Comparison of ENCODE assay signal across 2 cellular contexts in the genomic region with DNA sequence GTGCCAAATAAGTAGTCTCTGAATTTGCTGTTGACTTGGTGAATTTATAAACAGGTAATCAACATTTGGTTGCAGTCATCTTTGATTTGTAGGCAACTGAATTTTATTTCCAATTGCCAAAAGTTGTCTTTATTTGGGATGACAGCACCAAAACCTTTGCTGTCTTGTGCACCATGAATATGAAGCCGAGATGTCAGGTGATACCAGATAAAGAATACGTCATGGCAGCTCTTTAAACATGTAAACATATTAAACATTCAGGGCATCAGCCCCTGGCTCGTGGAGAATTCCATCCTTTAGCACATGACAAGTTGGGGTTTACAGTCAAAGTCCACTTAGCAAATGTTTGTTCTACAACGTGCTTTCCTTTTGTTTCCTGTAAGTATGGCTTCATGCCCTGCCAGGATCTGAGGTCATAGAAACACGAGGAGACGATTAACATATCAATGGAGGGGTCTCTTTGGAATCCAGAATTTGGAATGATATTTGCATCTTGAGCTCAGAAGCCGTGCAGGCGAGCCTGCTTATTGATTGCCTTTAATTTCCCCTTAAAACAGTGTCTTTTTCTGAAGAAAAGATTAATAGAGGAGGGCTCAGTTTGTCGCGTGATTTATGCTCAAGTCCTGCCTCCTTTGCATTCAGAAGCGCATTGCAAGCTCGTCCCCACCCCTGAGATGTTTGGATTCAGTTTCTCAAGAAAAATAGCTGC.
TF ChIP-seq lines count a peak whose summit lies in the region.

No MANE protein-coding gene starts in this region.

TF ChIP-seq in SK-N-SH, 30 proteins besides CTCF, POLR2A, EP300 and RAD21 (continued from another document):
- no peak for TF ChIP-seq NRF1 (IDR thresholded peaks at IDR 0.05; ENCODE audit: low read depth, low read length)
- TF ChIP-seq NFIC (IDR thresholded peaks at IDR 0.05; ENCODE audit: borderline replicate concordance): no peak
- TF ChIP-seq, protein P1, sequence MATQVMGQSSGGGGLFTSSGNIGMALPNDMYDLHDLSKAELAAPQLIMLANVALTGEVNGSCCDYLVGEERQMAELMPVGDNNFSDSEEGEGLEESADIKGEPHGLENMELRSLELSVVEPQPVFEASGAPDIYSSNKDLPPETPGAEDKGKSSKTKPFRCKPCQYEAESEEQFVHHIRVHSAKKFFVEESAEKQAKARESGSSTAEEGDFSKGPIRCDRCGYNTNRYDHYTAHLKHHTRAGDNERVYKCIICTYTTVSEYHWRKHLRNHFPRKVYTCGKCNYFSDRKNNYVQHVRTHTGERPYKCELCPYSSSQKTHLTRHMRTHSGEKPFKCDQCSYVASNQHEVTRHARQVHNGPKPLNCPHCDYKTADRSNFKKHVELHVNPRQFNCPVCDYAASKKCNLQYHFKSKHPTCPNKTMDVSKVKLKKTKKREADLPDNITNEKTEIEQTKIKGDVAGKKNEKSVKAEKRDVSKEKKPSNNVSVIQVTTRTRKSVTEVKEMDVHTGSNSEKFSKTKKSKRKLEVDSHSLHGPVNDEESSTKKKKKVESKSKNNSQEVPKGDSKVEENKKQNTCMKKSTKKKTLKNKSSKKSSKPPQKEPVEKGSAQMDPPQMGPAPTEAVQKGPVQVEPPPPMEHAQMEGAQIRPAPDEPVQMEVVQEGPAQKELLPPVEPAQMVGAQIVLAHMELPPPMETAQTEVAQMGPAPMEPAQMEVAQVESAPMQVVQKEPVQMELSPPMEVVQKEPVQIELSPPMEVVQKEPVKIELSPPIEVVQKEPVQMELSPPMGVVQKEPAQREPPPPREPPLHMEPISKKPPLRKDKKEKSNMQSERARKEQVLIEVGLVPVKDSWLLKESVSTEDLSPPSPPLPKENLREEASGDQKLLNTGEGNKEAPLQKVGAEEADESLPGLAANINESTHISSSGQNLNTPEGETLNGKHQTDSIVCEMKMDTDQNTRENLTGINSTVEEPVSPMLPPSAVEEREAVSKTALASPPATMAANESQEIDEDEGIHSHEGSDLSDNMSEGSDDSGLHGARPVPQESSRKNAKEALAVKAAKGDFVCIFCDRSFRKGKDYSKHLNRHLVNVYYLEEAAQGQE (IDR thresholded peaks at IDR 0.05; ENCODE audit: low read depth, low read length): no peak
- no peak for TF ChIP-seq FOSL2 (IDR thresholded peaks at IDR 0.05; ENCODE audit: borderline replicate concordance, low read depth)
- TF ChIP-seq MXI1 (IDR thresholded peaks at IDR 0.05; ENCODE audit: low read depth, low read length): no peak
- TF ChIP-seq, protein P2, sequence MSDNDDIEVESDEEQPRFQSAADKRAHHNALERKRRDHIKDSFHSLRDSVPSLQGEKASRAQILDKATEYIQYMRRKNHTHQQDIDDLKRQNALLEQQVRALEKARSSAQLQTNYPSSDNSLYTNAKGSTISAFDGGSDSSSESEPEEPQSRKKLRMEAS (IDR thresholded peaks at IDR 0.05; ENCODE audit: low read depth): no peak
- TF ChIP-seq RFX5 (IDR thresholded peaks at IDR 0.05; ENCODE audit: low read length): no peak

TF ChIP-seq in SK-N-SH treated with all-trans-retinoic acid at 6 μM for 48 hours, 23 proteins besides CTCF, POLR2A, EP300 and RAD21 (continued from another document):
- TF ChIP-seq SNAI2 (CRISPR knock-in tag; IDR thresholded peaks at IDR 0.05) (no peak), PPARA (CRISPR knock-in tag; IDR thresholded peaks at IDR 0.05; ENCODE audit: borderline replicate concordance) (no peak), ZNF70 (CRISPR knock-in tag; IDR thresholded peaks at IDR 0.05) (no peak), ESRRG (CRISPR knock-in tag; IDR thresholded peaks at IDR 0.05) (no peak), ARNTL (CRISPR knock-in tag; IDR thresholded peaks at IDR 0.05; ENCODE audit: borderline replicate concordance, low read depth) (no peak), ZNF565 (CRISPR knock-in tag; conservative IDR thresholded peaks at IDR 0.05; ENCODE audit: low read depth) (no peak), ZFP3 (CRISPR knock-in tag; IDR thresholded peaks at IDR 0.05) (no peak), TCF4 (CRISPR knock-in tag; IDR thresholded peaks at IDR 0.05; ENCODE audit: borderline replicate concordance) (no peak), ZFP30 (CRISPR knock-in tag; IDR thresholded peaks at IDR 0.05) (no peak), TOX (CRISPR knock-in tag; IDR thresholded peaks at IDR 0.05; ENCODE audit: borderline replicate concordance) (no peak), ZNF8 (CRISPR knock-in tag; IDR thresholded peaks at IDR 0.05) (no peak), ZC3H10 (CRISPR knock-in tag; IDR thresholded peaks at IDR 0.05) (no peak), GLIS3 (CRISPR knock-in tag; IDR thresholded peaks at IDR 0.05) (no peak)
- TF ChIP-seq, protein P3, sequence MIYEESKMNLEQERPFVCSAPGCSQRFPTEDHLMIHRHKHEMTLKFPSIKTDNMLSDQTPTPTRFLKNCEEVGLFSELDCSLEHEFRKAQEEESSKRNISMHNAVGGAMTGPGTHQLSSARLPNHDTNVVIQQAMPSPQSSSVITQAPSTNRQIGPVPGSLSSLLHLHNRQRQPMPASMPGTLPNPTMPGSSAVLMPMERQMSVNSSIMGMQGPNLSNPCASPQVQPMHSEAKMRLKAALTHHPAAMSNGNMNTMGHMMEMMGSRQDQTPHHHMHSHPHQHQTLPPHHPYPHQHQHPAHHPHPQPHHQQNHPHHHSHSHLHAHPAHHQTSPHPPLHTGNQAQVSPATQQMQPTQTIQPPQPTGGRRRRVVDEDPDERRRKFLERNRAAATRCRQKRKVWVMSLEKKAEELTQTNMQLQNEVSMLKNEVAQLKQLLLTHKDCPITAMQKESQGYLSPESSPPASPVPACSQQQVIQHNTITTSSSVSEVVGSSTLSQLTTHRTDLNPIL (CRISPR knock-in tag; IDR thresholded peaks at IDR 0.05; ENCODE audit: low read depth): no peak
- TF ChIP-seq, protein P4, sequence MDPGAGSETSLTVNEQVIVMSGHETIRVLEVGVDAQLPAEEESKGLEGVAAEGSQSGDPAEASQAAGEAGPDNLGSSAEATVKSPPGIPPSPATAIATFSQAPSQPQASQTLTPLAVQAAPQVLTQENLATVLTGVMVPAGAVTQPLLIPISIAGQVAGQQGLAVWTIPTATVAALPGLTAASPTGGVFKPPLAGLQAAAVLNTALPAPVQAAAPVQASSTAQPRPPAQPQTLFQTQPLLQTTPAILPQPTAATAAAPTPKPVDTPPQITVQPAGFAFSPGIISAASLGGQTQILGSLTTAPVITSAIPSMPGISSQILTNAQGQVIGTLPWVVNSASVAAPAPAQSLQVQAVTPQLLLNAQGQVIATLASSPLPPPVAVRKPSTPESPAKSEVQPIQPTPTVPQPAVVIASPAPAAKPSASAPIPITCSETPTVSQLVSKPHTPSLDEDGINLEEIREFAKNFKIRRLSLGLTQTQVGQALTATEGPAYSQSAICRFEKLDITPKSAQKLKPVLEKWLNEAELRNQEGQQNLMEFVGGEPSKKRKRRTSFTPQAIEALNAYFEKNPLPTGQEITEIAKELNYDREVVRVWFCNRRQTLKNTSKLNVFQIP (CRISPR knock-in tag; IDR thresholded peaks at IDR 0.05; ENCODE audit: borderline replicate concordance, low read depth): no peak
- TF ChIP-seq, protein P5, sequence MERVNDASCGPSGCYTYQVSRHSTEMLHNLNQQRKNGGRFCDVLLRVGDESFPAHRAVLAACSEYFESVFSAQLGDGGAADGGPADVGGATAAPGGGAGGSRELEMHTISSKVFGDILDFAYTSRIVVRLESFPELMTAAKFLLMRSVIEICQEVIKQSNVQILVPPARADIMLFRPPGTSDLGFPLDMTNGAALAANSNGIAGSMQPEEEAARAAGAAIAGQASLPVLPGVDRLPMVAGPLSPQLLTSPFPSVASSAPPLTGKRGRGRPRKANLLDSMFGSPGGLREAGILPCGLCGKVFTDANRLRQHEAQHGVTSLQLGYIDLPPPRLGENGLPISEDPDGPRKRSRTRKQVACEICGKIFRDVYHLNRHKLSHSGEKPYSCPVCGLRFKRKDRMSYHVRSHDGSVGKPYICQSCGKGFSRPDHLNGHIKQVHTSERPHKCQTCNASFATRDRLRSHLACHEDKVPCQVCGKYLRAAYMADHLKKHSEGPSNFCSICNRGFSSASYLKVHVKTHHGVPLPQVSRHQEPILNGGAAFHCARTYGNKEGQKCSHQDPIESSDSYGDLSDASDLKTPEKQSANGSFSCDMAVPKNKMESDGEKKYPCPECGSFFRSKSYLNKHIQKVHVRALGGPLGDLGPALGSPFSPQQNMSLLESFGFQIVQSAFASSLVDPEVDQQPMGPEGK (CRISPR knock-in tag; IDR thresholded peaks at IDR 0.05; ENCODE audit: borderline replicate concordance): no peak
- TF ChIP-seq, protein P6, sequence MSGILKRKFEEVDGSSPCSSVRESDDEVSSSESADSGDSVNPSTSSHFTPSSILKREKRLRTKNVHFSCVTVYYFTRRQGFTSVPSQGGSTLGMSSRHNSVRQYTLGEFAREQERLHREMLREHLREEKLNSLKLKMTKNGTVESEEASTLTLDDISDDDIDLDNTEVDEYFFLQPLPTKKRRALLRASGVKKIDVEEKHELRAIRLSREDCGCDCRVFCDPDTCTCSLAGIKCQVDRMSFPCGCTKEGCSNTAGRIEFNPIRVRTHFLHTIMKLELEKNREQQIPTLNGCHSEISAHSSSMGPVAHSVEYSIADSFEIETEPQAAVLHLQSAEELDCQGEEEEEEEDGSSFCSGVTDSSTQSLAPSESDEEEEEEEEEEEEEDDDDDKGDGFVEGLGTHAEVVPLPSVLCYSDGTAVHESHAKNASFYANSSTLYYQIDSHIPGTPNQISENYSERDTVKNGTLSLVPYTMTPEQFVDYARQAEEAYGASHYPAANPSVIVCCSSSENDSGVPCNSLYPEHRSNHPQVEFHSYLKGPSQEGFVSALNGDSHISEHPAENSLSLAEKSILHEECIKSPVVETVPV (CRISPR knock-in tag; IDR thresholded peaks at IDR 0.05): no peak
- TF ChIP-seq, protein P7, sequence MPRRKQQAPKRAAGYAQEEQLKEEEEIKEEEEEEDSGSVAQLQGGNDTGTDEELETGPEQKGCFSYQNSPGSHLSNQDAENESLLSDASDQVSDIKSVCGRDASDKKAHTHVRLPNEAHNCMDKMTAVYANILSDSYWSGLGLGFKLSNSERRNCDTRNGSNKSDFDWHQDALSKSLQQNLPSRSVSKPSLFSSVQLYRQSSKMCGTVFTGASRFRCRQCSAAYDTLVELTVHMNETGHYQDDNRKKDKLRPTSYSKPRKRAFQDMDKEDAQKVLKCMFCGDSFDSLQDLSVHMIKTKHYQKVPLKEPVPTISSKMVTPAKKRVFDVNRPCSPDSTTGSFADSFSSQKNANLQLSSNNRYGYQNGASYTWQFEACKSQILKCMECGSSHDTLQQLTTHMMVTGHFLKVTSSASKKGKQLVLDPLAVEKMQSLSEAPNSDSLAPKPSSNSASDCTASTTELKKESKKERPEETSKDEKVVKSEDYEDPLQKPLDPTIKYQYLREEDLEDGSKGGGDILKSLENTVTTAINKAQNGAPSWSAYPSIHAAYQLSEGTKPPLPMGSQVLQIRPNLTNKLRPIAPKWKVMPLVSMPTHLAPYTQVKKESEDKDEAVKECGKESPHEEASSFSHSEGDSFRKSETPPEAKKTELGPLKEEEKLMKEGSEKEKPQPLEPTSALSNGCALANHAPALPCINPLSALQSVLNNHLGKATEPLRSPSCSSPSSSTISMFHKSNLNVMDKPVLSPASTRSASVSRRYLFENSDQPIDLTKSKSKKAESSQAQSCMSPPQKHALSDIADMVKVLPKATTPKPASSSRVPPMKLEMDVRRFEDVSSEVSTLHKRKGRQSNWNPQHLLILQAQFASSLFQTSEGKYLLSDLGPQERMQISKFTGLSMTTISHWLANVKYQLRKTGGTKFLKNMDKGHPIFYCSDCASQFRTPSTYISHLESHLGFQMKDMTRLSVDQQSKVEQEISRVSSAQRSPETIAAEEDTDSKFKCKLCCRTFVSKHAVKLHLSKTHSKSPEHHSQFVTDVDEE (CRISPR knock-in tag; IDR thresholded peaks at IDR 0.05): no peak
